Comparison of ENCODE assay signal across 8 cellular contexts in genomic region chr9:97633859-97634485, GRCh38. TPM values are rescaled to one million over a fixed set of nuclear protein-coding genes. Genes with fewer than 3 reads are reported as not detected.
DNase-seq lines count a peak whose midpoint lies in the region; ATAC-seq and TF ChIP-seq lines count a peak whose summit lies in the region.

No MANE protein-coding gene starts in this region.

- H3K27me3 Mint-ChIP-seq in activated naive CD8-positive, alpha-beta T cell treated with anti-CD3 and anti-CD28 coated beads, Interleukin-2, amount 10 ng/mL, durations not matched to agents 7 days and 5 days, result no peaks in the 10 kb centered on the region

- H3K27ac Mint-ChIP-seq in activated naive CD8-positive, alpha-beta T cell treated with anti-CD3 and anti-CD28 coated beads, Interleukin-2, amount 10 ng/mL, durations not matched to agents 7 days and 5 days, result peak overlapping the region; percentile 100

- H3K4me1 ChIP-seq in spleen, result peaks cover 35 to 77% (median 61%) of the 10 kb centered on the region in 6 donors

- TF ChIP-seq POLR2A in spleen (IDR thresholded peaks at IDR 0.05), result no peak

- H3K4me3 Mint-ChIP-seq in activated naive CD8-positive, alpha-beta T cell treated with anti-CD3 and anti-CD28 coated beads, Interleukin-2, amount 10 ng/mL, durations not matched to agents 7 days and 5 days, result peak overlapping the region; percentile 99

- H3K4me1 Mint-ChIP-seq in activated naive CD8-positive, alpha-beta T cell treated with anti-CD3 and anti-CD28 coated beads, Interleukin-2, amount 10 ng/mL, durations not matched to agents 7 days and 5 days, result peaks cover 44% of the 10 kb centered on the region

- H3K9me3 ChIP-seq in spleen, result no peaks in the 10 kb centered on the region

- no peak for DNase-seq in activated naive CD8-positive, alpha-beta T cell treated with anti-CD3 and anti-CD28 coated beads, Interleukin-2, amount 10 ng/mL, durations not matched to agents 7 days and 5 days
- DNase-seq in spleen (no peak), DMS114 treated with DMSO at 0.1 percent for 48 hours (lab: John Stamatoyannopoulos, UW; ENCODE audit: unreplicated experiment) (no peak), AG20443 (ENCODE audit: low spot score) (no peak)

- H3K36me3 Mint-ChIP-seq in activated naive CD8-positive, alpha-beta T cell treated with anti-CD3 and anti-CD28 coated beads, Interleukin-2, amount 10 ng/mL, durations not matched to agents 7 days and 5 days, result peaks cover 7% of the 10 kb centered on the region

- H3K27ac ChIP-seq in spleen, result peak overlapping the region; percentile 93 to 99 (median 96)

- peak overlapping the region; percentile 96 for H3K4me3 ChIP-seq in iPS-11a (ENCODE audit: low read depth, low read length)
- H3K4me3 ChIP-seq in spleen, result peak overlapping the region; percentile 62 to 98 (median 88)

- no peaks in the 10 kb centered on the region for H3K27me3 ChIP-seq in spleen (replicated peaks in 1 of 7)

- POLR2A ChIA-PET in activated naive CD8-positive, alpha-beta T cell treated with anti-CD3 and anti-CD28 coated beads, Interleukin-2, amount 10 ng/mL, durations not matched to agents 7 days and 5 days (lab: Charles Lee), result interaction anchor here (0.9 to 2.8 kb wide), 15 partner anchors 9 to 622 kb away, joined by 3 to 27 read pairs (median 4); partner anchors contain the start of genes ANP32B, NANS, TBC1D2 and TDRD7

- intact Hi-C loops in spleen (cut with DNase I; ENCODE audit: low total_unique reads), result no loop called here

- no peaks in the 10 kb centered on the region for H3K9me3 Mint-ChIP-seq in activated naive CD8-positive, alpha-beta T cell treated with anti-CD3 and anti-CD28 coated beads, Interleukin-2, amount 10 ng/mL, durations not matched to agents 7 days and 5 days

- TF ChIP-seq CTCF in spleen (IDR thresholded peaks at IDR 0.05 in 8 of 11, conservative IDR thresholded peaks at IDR 0.05 in 3 of 11), result no peak

- ATAC-seq in GM18502 (IDR thresholded peaks at IDR 0.05; ENCODE audit: poor library complexity, unreplicated experiment) (peak; percentile 2), HG03558 (IDR thresholded peaks at IDR 0.05; ENCODE audit: extremely low read depth, unreplicated experiment) (peak; percentile 4), GM18909 (IDR thresholded peaks at IDR 0.05; ENCODE audit: poor library complexity, unreplicated experiment) (no peak)
- ATAC-seq in activated naive CD8-positive, alpha-beta T cell treated with anti-CD3 and anti-CD28 coated beads, Interleukin-2, amount 10 ng/mL, durations not matched to agents 7 days and 5 days (ENCODE audit: low read depth), result no peak

- WGBS in spleen, 5 donors, result 0 to 1% (median 0%) methylated on average over 18 to 42 of the region's 42 CpGs

- no peaks in the 10 kb centered on the region for H3K36me3 ChIP-seq in spleen

RNA-seq across cellular contexts. Expression of gene NCBP1, which starts 0.4 kb away (rescaled TPM):
- total RNA-seq in activated naive CD8-positive, alpha-beta T cell treated with anti-CD3 and anti-CD28 coated beads, Interleukin-2, amount 10 ng/mL, durations not matched to agents 7 days and 5 days, result 10 to 100 TPM; 37.3 to 41.3 TPM
- total RNA-seq in spleen, result 10 to 100 TPM; 17.7 to 30.6 (median 27.3) TPM
- polyA plus RNA-seq in spleen, result 10 to 100 TPM in 1 of 3 donors, 1 to 10 TPM in 2; 6.5 to 10.8 (median 8.2) TPM

RNA-seq across cellular contexts. Expression of gene TSTD2, which starts 0.8 kb away (rescaled TPM):
- 10 to 100 TPM; 17.0 to 19.6 TPM for total RNA-seq in activated naive CD8-positive, alpha-beta T cell treated with anti-CD3 and anti-CD28 coated beads, Interleukin-2, amount 10 ng/mL, durations not matched to agents 7 days and 5 days
- total RNA-seq in spleen, result 10 to 100 TPM; 17.4 to 31.0 (median 19.2) TPM
- polyA plus RNA-seq in spleen, result 10 to 100 TPM in 2 of 3 donors, 1 to 10 TPM in 1; 8.1 to 10.4 (median 10.4) TPM

Comparison
In these comparisons a context has a peak if more than half of its experiments do, and no peak if none do; other contexts are left out.
1. ATAC-seq: peak in GM18502 (single experiment) and HG03558 (single experiment); none in activated naive CD8-positive, alpha-beta T cell treated with anti-CD3 and anti-CD28 coated beads, Interleukin-2, amount 10 ng/mL, durations not matched to agents 7 days and 5 days (single experiment) and GM18909 (single experiment).